ENCODE assay signal across 17 cellular contexts in genomic region chr1:3190256-3191041, GRCh38.
"Had no signal": no experiment of that assay in that cellular context is flagged by ENCODE, and none has a peak within 500 bp of the region (broad histone marks: within the 10 kb centered on the region; RNA-seq: fewer than 3 reads in every experiment).

No MANE protein-coding gene starts in this region.

- DNase-seq: activated CD4-positive, alpha-beta memory T cell treated with anti-CD3 and anti-CD28 coated beads, Interleukin-2, amount 10 ng/mL, durations not matched to agents 7 days and 5 days; activated CD4-positive, alpha-beta T cell treated with anti-CD3 and anti-CD28 coated beads for 36 hours; activated gamma-delta T cell treated with Interleukin-2 at 50 U/mL for 16 hours; activated naive CD8-positive, alpha-beta T cell treated with anti-CD3 and anti-CD28 coated beads, Interleukin-2, amount 10 ng/mL, durations not matched to agents 7 days and 5 days; activated T-cell treated with anti-CD3 and anti-CD28 coated beads, Interleukin-2, amount 50 U/mL, for 72 hours; anterior cingulate cortex; central memory CD4-positive, alpha-beta T cell; effector memory CD4-positive, alpha-beta T cell; gastrocnemius medialis; left ventricle myocardium superior; pancreas; stimulated activated CD4-positive, alpha-beta T cell treated with anti-CD3 and anti-CD28 coated beads, Interleukin-4, amount 100 ng/mL, for 4 hours; transverse colon had no signal

- H3K36me3 ChIP-seq: gastrocnemius medialis, pancreas, right atrium auricular region, transverse colon had no signal

- H3K9me3 ChIP-seq: gastrocnemius medialis, pancreas, right atrium auricular region, transverse colon had no signal

- ATAC-seq: activated CD4-positive, alpha-beta T cell treated with anti-CD3 and anti-CD28 coated beads for 36 hours; activated T-cell treated with anti-CD3 and anti-CD28 coated beads, Interleukin-2, amount 50 U/mL, for 72 hours; gastrocnemius medialis; left ventricle myocardium superior had no signal

- H3K4me3 ChIP-seq: gastrocnemius medialis, pancreas, right atrium auricular region, skin epidermis, transverse colon had no signal

- H3K27me3 ChIP-seq: pancreas, right atrium auricular region, transverse colon had no signal

- H3K4me1 ChIP-seq: gastrocnemius medialis had no signal

- H3K27ac ChIP-seq: epithelial cell of prostate, gastrocnemius medialis, pancreas, right atrium auricular region, skin epidermis, transverse colon, VCaP had no signal
